Comparison of ENCODE assay signal across 8 cellular contexts in genomic region chr19:18833141-18833476, GRCh38. TPM values are rescaled to one million over a fixed set of nuclear protein-coding genes. Genes with fewer than 3 reads are reported as not detected.
DNase-seq lines count a peak whose midpoint lies in the region; ATAC-seq and TF ChIP-seq lines count a peak whose summit lies in the region.

No MANE protein-coding gene starts in this region.

- no peak for ATAC-seq in CD8-positive, alpha-beta T cell

- peaks cover 7% of the 10 kb centered on the region for H3K36me3 ChIP-seq in CD8-positive, alpha-beta T cell (ENCODE audit: insufficient read depth, low read length)
- peaks cover 15% of the 10 kb centered on the region; the same call in 1 of the 2 replicates for H3K36me3 ChIP-seq in Loucy (ENCODE audit: insufficient read depth, low read length)
- H3K36me3 ChIP-seq in neural cell (ENCODE audit: insufficient read depth, low read length) = no peaks in the 10 kb centered on the region

- no peak for TF ChIP-seq RAD21 in neural cell (conservative IDR thresholded peaks at IDR 0.05)

- POLR2A ChIA-PET in CD8-positive, alpha-beta T cell (lab: Charles Lee) = interaction anchor here (1.3 to 3.4 kb wide), 4 partner anchors 8 to 244 kb away, joined by 5 to 20 read pairs (median 7); partner anchors contain the start of genes COPE, DDX49 and REX1BD

- no peak for TF ChIP-seq CTCF in CD8-positive, alpha-beta T cell (IDR thresholded peaks at IDR 0.05)
- no peak for TF ChIP-seq CTCF in Loucy (conservative IDR thresholded peaks at IDR 0.05; ENCODE audit: low read length)
- no peak for TF ChIP-seq CTCF in neural cell (IDR thresholded peaks at IDR 0.05; ENCODE audit: poor library complexity, severe bottlenecking)

- H3K4me2 ChIP-seq in Loucy (ENCODE audit: low read depth, low read length, poor library complexity, severe bottlenecking) = peak overlapping the region; percentile 99
- H3K4me2 ChIP-seq in neural cell (ENCODE audit: low read length) = peak overlapping the region; percentile 50

- TF ChIP-seq EP300 in neural cell (conservative IDR thresholded peaks at IDR 0.05; ENCODE audit: poor library complexity, severe bottlenecking) = no peak

- H3F3A ChIP-seq in Loucy (ENCODE audit: low read depth) (no peaks in the 10 kb centered on the region), neural cell (ENCODE audit: insufficient read depth, low read length, poor library complexity, severe bottlenecking) (no peaks in the 10 kb centered on the region)

- no peaks in the 10 kb centered on the region for H3K27me3 Mint-ChIP-seq in CD8-positive, alpha-beta T cell (ENCODE audit: low read depth)
- H3K27me3 Mint-ChIP-seq in dendritic cell treated with granulocyte-macrophage colony-stimulating factor and Interleukin-4, amounts not matched to agents 40 ng/mL and 50 ng/mL, for 4 days = peaks cover 2% of the 10 kb centered on the region

- H3K4me1 ChIP-seq in CD8-positive, alpha-beta T cell (ENCODE audit: insufficient read depth, low read length) = peaks cover 53% of the 10 kb centered on the region
- peaks cover 42% of the 10 kb centered on the region for H3K4me1 ChIP-seq in Loucy (ENCODE audit: insufficient read depth, low read length, poor library complexity, severe bottlenecking)

- peaks cover 57% of the 10 kb centered on the region for H4K20me1 ChIP-seq in Loucy (ENCODE audit: insufficient read depth, low read length, poor library complexity, severe bottlenecking)
- H4K20me1 ChIP-seq in neural cell (ENCODE audit: insufficient read depth) = peaks cover 22% of the 10 kb centered on the region

- H3K36me3 Mint-ChIP-seq in CD8-positive, alpha-beta T cell = peaks cover 44% of the 10 kb centered on the region
- peaks cover 59% of the 10 kb centered on the region for H3K36me3 Mint-ChIP-seq in dendritic cell treated with granulocyte-macrophage colony-stimulating factor and Interleukin-4, amounts not matched to agents 40 ng/mL and 50 ng/mL, for 4 days (ENCODE audit: low read depth)

- H3K4me3 ChIP-seq in CD8-positive, alpha-beta T cell (ENCODE audit: low read depth, low read length) = peak overlapping the region; percentile 86
- H3K4me3 ChIP-seq in Loucy (ENCODE audit: low read length, poor library complexity, severe bottlenecking) (peak overlapping the region; percentile 94), neural cell (ENCODE audit: low read length) (peak overlapping the region; percentile 90)

- DNase-seq in CD8-positive, alpha-beta T cell = no peak
- no peak for DNase-seq in activated CD8-positive, alpha-beta memory T cell treated with anti-CD3 and anti-CD28 coated beads for 24 hours
- DNase-seq in T1000 (lab: John Stamatoyannopoulos, UW) = no peak
- no peak for DNase-seq in D341Med (ENCODE audit: low spot score)
- no peak for DNase-seq in SHP77 (lab: John Stamatoyannopoulos, UW)

- H3K79me2 ChIP-seq in Loucy (ENCODE audit: insufficient read depth, low read length) = peaks cover 63% of the 10 kb centered on the region
- H3K79me2 ChIP-seq in neural cell (replicated peaks; ENCODE audit: insufficient read depth, low read length) = peaks cover 48% of the 10 kb centered on the region

- no peaks in the 10 kb centered on the region for H3K9me2 ChIP-seq in Loucy (replicated peaks; ENCODE audit: low read depth, low read length)
- no peaks in the 10 kb centered on the region for H3K9me2 ChIP-seq in neural cell (ENCODE audit: insufficient read depth, low read length)

- H3K4me1 Mint-ChIP-seq in CD8-positive, alpha-beta T cell (ENCODE audit: low read depth) = peaks cover 51% of the 10 kb centered on the region
- H3K4me1 Mint-ChIP-seq in dendritic cell treated with granulocyte-macrophage colony-stimulating factor and Interleukin-4, amounts not matched to agents 40 ng/mL and 50 ng/mL, for 4 days (ENCODE audit: low read depth) = peaks cover 62% of the 10 kb centered on the region

- peak overlapping the region; percentile 92 for H3K4me3 Mint-ChIP-seq in CD8-positive, alpha-beta T cell
- peak overlapping the region; percentile 95 for H3K4me3 Mint-ChIP-seq in dendritic cell treated with granulocyte-macrophage colony-stimulating factor and Interleukin-4, amounts not matched to agents 40 ng/mL and 50 ng/mL, for 4 days

- peak overlapping the region; percentile 69 for H3K27ac ChIP-seq in CD8-positive, alpha-beta T cell (ENCODE audit: low read depth, low read length)
- no peak overlapping the region for H3K27ac ChIP-seq in neural cell (ENCODE audit: low read length)

- H3K9me3 Mint-ChIP-seq in CD8-positive, alpha-beta T cell = no peaks in the 10 kb centered on the region
- no peaks in the 10 kb centered on the region for H3K9me3 Mint-ChIP-seq in dendritic cell treated with granulocyte-macrophage colony-stimulating factor and Interleukin-4, amounts not matched to agents 40 ng/mL and 50 ng/mL, for 4 days

- H3K27me3 ChIP-seq in CD8-positive, alpha-beta T cell (ENCODE audit: insufficient read depth, low read length) = no peaks in the 10 kb centered on the region
- H3K27me3 ChIP-seq in Loucy (ENCODE audit: insufficient read depth, low read length, poor library complexity, severe bottlenecking) = no peaks in the 10 kb centered on the region
- no peaks in the 10 kb centered on the region for H3K27me3 ChIP-seq in neural cell (ENCODE audit: insufficient read depth, low read depth, low read length)

- CTCF ChIA-PET in CD8-positive, alpha-beta T cell (lab: Charles Lee) = interaction anchor here (3.0 kb wide), 1 partner anchor 14 kb away, joined by 15 read pairs; no protein-coding TSS in a partner anchor

- H2AFZ ChIP-seq in Loucy (ENCODE audit: low read length) (no peak overlapping the region), neural cell (ENCODE audit: low read depth, low read length) (no peak overlapping the region)

- no peaks in the 10 kb centered on the region for H3K9me3 ChIP-seq in CD8-positive, alpha-beta T cell (ENCODE audit: low read length)
- no peaks in the 10 kb centered on the region for H3K9me3 ChIP-seq in Loucy (ENCODE audit: insufficient read depth, low read depth, low read length)
- no peaks in the 10 kb centered on the region for H3K9me3 ChIP-seq in neural cell (ENCODE audit: low read length)

- peak overlapping the region; percentile 89 for H3K27ac Mint-ChIP-seq in CD8-positive, alpha-beta T cell
- H3K27ac Mint-ChIP-seq in dendritic cell treated with granulocyte-macrophage colony-stimulating factor and Interleukin-4, amounts not matched to agents 40 ng/mL and 50 ng/mL, for 4 days = peak overlapping the region; percentile 87

- intact Hi-C loops in CD8-positive, alpha-beta T cell (cut with DNase I, micrococcal nuclease) = loop anchor here (2.0 to 5.0 kb wide), 6 partner anchors 46 to 406 kb away; partner anchors contain the start of genes COPE (in 1 of the 2), DDX49 (in 1 of the 2), ELL (in 1 of the 2) and REX1BD (in 1 of the 2)
- intact Hi-C loops in dendritic cell treated with granulocyte-macrophage colony-stimulating factor and Interleukin-4, amounts not matched to agents 40 ng/mL and 50 ng/mL, for 4 days (cut with micrococcal nuclease) = loop anchor here (2.0 kb wide), 1 partner anchor 16 kb away; no protein-coding TSS in a partner anchor

- H3K9ac ChIP-seq in Loucy (ENCODE audit: low read depth, low read length, poor library complexity, severe bottlenecking) (peak overlapping the region; percentile 95), neural cell (ENCODE audit: low read length) (peak overlapping the region; percentile 83)

TF ChIP-seq in neural cell, 6 proteins besides CTCF, POLR2A, EP300 and RAD21:
- no peak for TF ChIP-seq REST (IDR thresholded peaks at IDR 0.05; ENCODE audit: borderline replicate concordance)
- no peak for TF ChIP-seq MXI1 (conservative IDR thresholded peaks at IDR 0.05; ENCODE audit: poor library complexity, severe bottlenecking)
- TF ChIP-seq SMC3 (conservative IDR thresholded peaks at IDR 0.05; ENCODE audit: poor library complexity) = no peak
- no peak for TF ChIP-seq EZH2 (IDR thresholded peaks at IDR 0.05; ENCODE audit: borderline replicate concordance, insufficient read depth, low read length, poor library complexity, severe bottlenecking)
- TF ChIP-seq TAF1 (IDR thresholded peaks at IDR 0.05; ENCODE audit: low read depth) = no peak
- TF ChIP-seq POLR2AphosphoS5 (IDR thresholded peaks at IDR 0.05) = no peak

RNA-seq across cellular contexts. Expression of gene UPF1, which starts 1.4 kb away (rescaled TPM):
- 100 to 1,000 TPM; 157 to 175 TPM for total RNA-seq in CD8-positive, alpha-beta T cell
- polyA plus RNA-seq in neural cell = 39.3 and 44.8 TPM in 2 replicates
- 66.8 and 67.9 TPM in 2 replicates for polyA minus RNA-seq in neural cell

RNA-seq across cellular contexts. Expression of gene COMP, which starts 42.0 kb away (rescaled TPM):
- not detected for total RNA-seq in CD8-positive, alpha-beta T cell
- not detected in 2 replicates for polyA plus RNA-seq in neural cell
- polyA minus RNA-seq in neural cell = not detected in 2 replicates
